In the genomic region with DNA sequence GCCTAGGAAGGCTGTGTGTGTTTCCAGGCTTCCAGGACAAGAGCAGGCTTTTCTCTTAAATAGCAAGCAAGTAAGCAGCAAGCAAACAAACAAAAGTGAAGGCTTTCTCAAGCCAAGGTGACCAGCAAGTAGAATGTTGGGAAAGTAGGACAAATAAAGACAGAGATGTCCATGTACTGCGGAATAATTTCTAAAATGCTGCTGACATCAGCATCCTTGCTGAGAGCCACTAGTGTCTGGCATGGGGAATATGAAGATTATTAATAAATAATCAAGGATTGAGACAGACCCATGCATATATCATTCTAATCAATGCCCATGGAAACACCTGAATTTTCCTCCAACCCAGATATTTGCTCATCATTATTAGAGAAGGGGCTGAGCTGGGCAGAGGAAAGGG, we compare ENCODE assay signal across 2 cellular contexts.
A peak's percentile ranks its signal among the peaks of the same experiment; 100 is the strongest.
TF ChIP-seq lines count a peak whose summit lies in the region.

No MANE protein-coding gene starts in this region.

TF ChIP-seq in HepG2, 621 proteins besides CTCF, POLR2A, EP300 and RAD21:
- TF ChIP-seq, protein P1, sequence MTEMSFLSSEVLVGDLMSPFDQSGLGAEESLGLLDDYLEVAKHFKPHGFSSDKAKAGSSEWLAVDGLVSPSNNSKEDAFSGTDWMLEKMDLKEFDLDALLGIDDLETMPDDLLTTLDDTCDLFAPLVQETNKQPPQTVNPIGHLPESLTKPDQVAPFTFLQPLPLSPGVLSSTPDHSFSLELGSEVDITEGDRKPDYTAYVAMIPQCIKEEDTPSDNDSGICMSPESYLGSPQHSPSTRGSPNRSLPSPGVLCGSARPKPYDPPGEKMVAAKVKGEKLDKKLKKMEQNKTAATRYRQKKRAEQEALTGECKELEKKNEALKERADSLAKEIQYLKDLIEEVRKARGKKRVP (CRISPR knock-in tag; IDR thresholded peaks at IDR 0.05) = no peak
- TF ChIP-seq ZKSCAN8 (CRISPR knock-in tag; IDR thresholded peaks at IDR 0.05; ENCODE audit: borderline replicate concordance) = no peak
- no peak for TF ChIP-seq ZNF343 (CRISPR knock-in tag; IDR thresholded peaks at IDR 0.05)
- TF ChIP-seq GATAD2A (CRISPR knock-in tag; IDR thresholded peaks at IDR 0.05) = no peak
- TF ChIP-seq HMGA1 (CRISPR knock-in tag; conservative IDR thresholded peaks at IDR 0.05) = no peak
- peak; percentile 79 to 88 for TF ChIP-seq MAFK (conservative IDR thresholded peaks at IDR 0.05 in 1 of 2, IDR thresholded peaks at IDR 0.05 in 1 of 2; ENCODE audit: low read length in 2 of 2)
- TF ChIP-seq, protein P2, sequence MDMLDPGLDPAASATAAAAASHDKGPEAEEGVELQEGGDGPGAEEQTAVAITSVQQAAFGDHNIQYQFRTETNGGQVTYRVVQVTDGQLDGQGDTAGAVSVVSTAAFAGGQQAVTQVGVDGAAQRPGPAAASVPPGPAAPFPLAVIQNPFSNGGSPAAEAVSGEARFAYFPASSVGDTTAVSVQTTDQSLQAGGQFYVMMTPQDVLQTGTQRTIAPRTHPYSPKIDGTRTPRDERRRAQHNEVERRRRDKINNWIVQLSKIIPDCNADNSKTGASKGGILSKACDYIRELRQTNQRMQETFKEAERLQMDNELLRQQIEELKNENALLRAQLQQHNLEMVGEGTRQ (IDR thresholded peaks at IDR 0.05; ENCODE audit: low read depth, low read length) = no peak
- TF ChIP-seq, protein P2 (CRISPR knock-in tag; IDR thresholded peaks at IDR 0.05; ENCODE audit: borderline replicate concordance) = no peak
- TF ChIP-seq MAFF (IDR thresholded peaks at IDR 0.05; ENCODE audit: low read depth, low read length) = peak; percentile 78

TF ChIP-seq in K562, 482 proteins besides CTCF, POLR2A, EP300 and RAD21:
- peak; percentile 34; the same call in 1 of the 2 replicates for TF ChIP-seq C11orf30 (IDR thresholded peaks at IDR 0.05; ENCODE audit: low read depth)
- peak; percentile 29; the same call in 1 of the 2 replicates for TF ChIP-seq ZNF316 (IDR thresholded peaks at IDR 0.05)
- no peak for TF ChIP-seq CEBPB (tag; IDR thresholded peaks at IDR 0.05)
- TF ChIP-seq, protein P3, sequence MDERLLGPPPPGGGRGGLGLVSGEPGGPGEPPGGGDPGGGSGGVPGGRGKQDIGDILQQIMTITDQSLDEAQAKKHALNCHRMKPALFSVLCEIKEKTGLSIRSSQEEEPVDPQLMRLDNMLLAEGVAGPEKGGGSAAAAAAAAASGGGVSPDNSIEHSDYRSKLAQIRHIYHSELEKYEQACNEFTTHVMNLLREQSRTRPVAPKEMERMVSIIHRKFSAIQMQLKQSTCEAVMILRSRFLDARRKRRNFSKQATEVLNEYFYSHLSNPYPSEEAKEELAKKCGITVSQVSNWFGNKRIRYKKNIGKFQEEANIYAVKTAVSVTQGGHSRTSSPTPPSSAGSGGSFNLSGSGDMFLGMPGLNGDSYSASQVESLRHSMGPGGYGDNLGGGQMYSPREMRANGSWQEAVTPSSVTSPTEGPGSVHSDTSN (CRISPR knock-in tag; IDR thresholded peaks at IDR 0.05; ENCODE audit: low read depth) = no peak
- TF ChIP-seq, protein P3 (tag; conservative IDR thresholded peaks at IDR 0.05; ENCODE audit: low read depth) = no peak
- TF ChIP-seq ELF1 (tag; IDR thresholded peaks at IDR 0.05) = no peak
- peak; percentile 48; the same call in 1 of the 2 replicates for TF ChIP-seq MAFK (IDR thresholded peaks at IDR 0.05; ENCODE audit: low read length)
- no peak for TF ChIP-seq SMARCA5 (IDR thresholded peaks at IDR 0.05)
- TF ChIP-seq, protein P4, sequence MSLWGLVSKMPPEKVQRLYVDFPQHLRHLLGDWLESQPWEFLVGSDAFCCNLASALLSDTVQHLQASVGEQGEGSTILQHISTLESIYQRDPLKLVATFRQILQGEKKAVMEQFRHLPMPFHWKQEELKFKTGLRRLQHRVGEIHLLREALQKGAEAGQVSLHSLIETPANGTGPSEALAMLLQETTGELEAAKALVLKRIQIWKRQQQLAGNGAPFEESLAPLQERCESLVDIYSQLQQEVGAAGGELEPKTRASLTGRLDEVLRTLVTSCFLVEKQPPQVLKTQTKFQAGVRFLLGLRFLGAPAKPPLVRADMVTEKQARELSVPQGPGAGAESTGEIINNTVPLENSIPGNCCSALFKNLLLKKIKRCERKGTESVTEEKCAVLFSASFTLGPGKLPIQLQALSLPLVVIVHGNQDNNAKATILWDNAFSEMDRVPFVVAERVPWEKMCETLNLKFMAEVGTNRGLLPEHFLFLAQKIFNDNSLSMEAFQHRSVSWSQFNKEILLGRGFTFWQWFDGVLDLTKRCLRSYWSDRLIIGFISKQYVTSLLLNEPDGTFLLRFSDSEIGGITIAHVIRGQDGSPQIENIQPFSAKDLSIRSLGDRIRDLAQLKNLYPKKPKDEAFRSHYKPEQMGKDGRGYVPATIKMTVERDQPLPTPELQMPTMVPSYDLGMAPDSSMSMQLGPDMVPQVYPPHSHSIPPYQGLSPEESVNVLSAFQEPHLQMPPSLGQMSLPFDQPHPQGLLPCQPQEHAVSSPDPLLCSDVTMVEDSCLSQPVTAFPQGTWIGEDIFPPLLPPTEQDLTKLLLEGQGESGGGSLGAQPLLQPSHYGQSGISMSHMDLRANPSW (CRISPR knock-in tag; IDR thresholded peaks at IDR 0.05) = no peak
- TF ChIP-seq STAT5A (IDR thresholded peaks at IDR 0.05; ENCODE audit: borderline replicate concordance, low read length) = no peak
- no peak for TF ChIP-seq ZNF668 (CRISPR knock-in tag; IDR thresholded peaks at IDR 0.05)
- TF ChIP-seq, protein P5, sequence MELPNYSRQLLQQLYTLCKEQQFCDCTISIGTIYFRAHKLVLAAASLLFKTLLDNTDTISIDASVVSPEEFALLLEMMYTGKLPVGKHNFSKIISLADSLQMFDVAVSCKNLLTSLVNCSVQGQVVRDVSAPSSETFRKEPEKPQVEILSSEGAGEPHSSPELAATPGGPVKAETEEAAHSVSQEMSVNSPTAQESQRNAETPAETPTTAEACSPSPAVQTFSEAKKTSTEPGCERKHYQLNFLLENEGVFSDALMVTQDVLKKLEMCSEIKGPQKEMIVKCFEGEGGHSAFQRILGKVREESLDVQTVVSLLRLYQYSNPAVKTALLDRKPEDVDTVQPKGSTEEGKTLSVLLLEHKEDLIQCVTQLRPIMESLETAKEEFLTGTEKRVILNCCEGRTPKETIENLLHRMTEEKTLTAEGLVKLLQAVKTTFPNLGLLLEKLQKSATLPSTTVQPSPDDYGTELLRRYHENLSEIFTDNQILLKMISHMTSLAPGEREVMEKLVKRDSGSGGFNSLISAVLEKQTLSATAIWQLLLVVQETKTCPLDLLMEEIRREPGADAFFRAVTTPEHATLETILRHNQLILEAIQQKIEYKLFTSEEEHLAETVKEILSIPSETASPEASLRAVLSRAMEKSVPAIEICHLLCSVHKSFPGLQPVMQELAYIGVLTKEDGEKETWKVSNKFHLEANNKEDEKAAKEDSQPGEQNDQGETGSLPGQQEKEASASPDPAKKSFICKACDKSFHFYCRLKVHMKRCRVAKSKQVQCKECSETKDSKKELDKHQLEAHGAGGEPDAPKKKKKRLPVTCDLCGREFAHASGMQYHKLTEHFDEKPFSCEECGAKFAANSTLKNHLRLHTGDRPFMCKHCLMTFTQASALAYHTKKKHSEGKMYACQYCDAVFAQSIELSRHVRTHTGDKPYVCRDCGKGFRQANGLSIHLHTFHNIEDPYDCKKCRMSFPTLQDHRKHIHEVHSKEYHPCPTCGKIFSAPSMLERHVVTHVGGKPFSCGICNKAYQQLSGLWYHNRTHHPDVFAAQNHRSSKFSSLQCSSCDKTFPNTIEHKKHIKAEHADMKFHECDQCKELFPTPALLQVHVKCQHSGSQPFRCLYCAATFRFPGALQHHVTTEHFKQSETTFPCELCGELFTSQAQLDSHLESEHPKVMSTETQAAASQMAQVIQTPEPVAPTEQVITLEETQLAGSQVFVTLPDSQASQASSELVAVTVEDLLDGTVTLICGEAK (IDR thresholded peaks at IDR 0.05) = no peak
- TF ChIP-seq, protein P5 (CRISPR knock-in tag; IDR thresholded peaks at IDR 0.05) = no peak
- TF ChIP-seq MAFF (IDR thresholded peaks at IDR 0.05; ENCODE audit: low read length) = 0 out of 2 replicates have a peak, but pooled peaks have one; percentile 35
- TF ChIP-seq TCF7 (IDR thresholded peaks at IDR 0.05; ENCODE audit: borderline replicate concordance) = no peak
- TF ChIP-seq ZNF507 (tag; conservative IDR thresholded peaks at IDR 0.05) = no peak
- TF ChIP-seq, protein P6, sequence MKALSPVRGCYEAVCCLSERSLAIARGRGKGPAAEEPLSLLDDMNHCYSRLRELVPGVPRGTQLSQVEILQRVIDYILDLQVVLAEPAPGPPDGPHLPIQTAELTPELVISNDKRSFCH (CRISPR knock-in tag; IDR thresholded peaks at IDR 0.05) = no peak
- TF ChIP-seq, protein P6 (tag; IDR thresholded peaks at IDR 0.05) = no peak
- TF ChIP-seq RBM34 (IDR thresholded peaks at IDR 0.05; ENCODE audit: borderline replicate concordance, insufficient read depth, low read length) = no peak
- no peak for TF ChIP-seq HEY1 (CRISPR knock-in tag; IDR thresholded peaks at IDR 0.05; ENCODE audit: borderline replicate concordance)
- no peak for TF ChIP-seq TAF15 (IDR thresholded peaks at IDR 0.05; ENCODE audit: low read depth, low read length)
- TF ChIP-seq MECOM (CRISPR knock-in tag; IDR thresholded peaks at IDR 0.05) = no peak
